ENCODE assay signal across 10 cellular contexts in genomic region chr12:109263439-109263838, GRCh38. TPM values are rescaled to one million over a fixed set of nuclear protein-coding genes. Genes with fewer than 3 reads are reported as not detected.
"Had no signal": no experiment of that assay in that cellular context is flagged by ENCODE, and none has a peak within 500 bp of the region (broad histone marks: within the 10 kb centered on the region; RNA-seq: fewer than 3 reads in every experiment).

No MANE protein-coding gene starts in this region.

- DNase-seq: KG1, NCI-H1436, NCI-H446 treated with DMSO at 0.1 percent for 48 hours had no signal

- ATAC-seq: T-cell had no signal

- H3K27ac Mint-ChIP-seq: T-cell had no signal

- H3K27ac ChIP-seq: RWPE1 had no signal

- H3K36me3 ChIP-seq: MG63 had no signal

- H3K27me3 Mint-ChIP-seq: T-cell had no signal

- H3K4me3 Mint-ChIP-seq: T-cell had no signal

- H3K4me2 ChIP-seq: SK-N-SH had no signal

- H3K4me1 Mint-ChIP-seq: T-cell had no signal

- H3K9me3 ChIP-seq: MG63, SK-N-SH had no signal

- H3K4me3 ChIP-seq: MG63 had no signal

RNA-seq across cellular contexts. Expression of gene FOXN4, which starts 45.6 kb away (rescaled TPM):
- total RNA-seq: HT1080, PC-3, SK-MEL-5, T-cell had no signal
